ENCODE assay signal across 1 cellular context in the genomic region with DNA sequence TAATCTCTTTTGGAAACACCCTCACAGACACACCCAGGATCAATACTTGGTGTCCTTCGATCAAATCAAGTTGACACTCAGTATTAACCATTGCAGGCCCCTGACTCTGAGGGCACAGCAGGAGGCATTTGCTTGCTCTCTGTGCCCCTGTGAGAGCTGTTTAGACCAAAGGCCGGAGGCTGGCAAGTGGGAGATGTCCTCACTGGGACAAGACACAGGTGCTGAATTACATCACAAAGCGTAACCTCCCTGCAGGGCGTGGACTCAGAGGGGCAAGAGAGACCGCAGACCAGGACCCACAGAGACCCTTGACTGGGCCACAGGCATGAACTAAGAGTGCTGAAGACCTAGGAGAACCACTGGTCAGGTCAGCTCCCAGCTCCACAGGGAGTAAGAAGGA.
TF ChIP-seq lines count a peak whose summit lies in the region.

Gene CST8, plus strand, starts transcription at position 301 of the 400 bp plus-strand sequence. CDS start 551 bp downstream, outside the sequence.

TF ChIP-seq in HepG2, 621 proteins besides CTCF, POLR2A, EP300 and RAD21:
- no peak for TF ChIP-seq SMAD9 (CRISPR knock-in tag; IDR thresholded peaks at IDR 0.05)
- TF ChIP-seq KAT7 (CRISPR knock-in tag; IDR thresholded peaks at IDR 0.05; ENCODE audit: borderline replicate concordance) = no peak
- no peak for TF ChIP-seq ZIK1 (CRISPR knock-in tag; IDR thresholded peaks at IDR 0.05; ENCODE audit: borderline replicate concordance, low read depth)
- no peak for TF ChIP-seq ZNF329 (CRISPR knock-in tag; IDR thresholded peaks at IDR 0.05; ENCODE audit: low read depth)
- TF ChIP-seq ZMYM3 (CRISPR knock-in tag; IDR thresholded peaks at IDR 0.05) = no peak
- no peak for TF ChIP-seq SYNCRIP (IDR thresholded peaks at IDR 0.05; ENCODE audit: insufficient read depth, low read depth, low read length)
- no peak for TF ChIP-seq XRCC5 (optimal IDR thresholded peaks at IDR 0.05; ENCODE audit: low read length)
- no peak for TF ChIP-seq ZBTB44 (CRISPR knock-in tag; IDR thresholded peaks at IDR 0.05)
- TF ChIP-seq MAF1 (CRISPR knock-in tag; IDR thresholded peaks at IDR 0.05; ENCODE audit: borderline replicate concordance) = no peak
TF ChIP-seq in HepG2: peak in this region for 0.
